Comparison of ENCODE assay signal across 1 cellular context in genomic region chr7:8433477-8434289, GRCh38.
TF ChIP-seq lines count a peak whose summit lies in the region.

Gene NXPH1 (plus strand): TSS chr7:8433609.

TF ChIP-seq in HepG2, 621 proteins besides CTCF, POLR2A, EP300 and RAD21 (continued from another document):
- TF ChIP-seq HMGXB3 (CRISPR knock-in tag; IDR thresholded peaks at IDR 0.05; ENCODE audit: borderline replicate concordance) (no peak), HIVEP1 (CRISPR knock-in tag; IDR thresholded peaks at IDR 0.05) (no peak), PCBP1 (IDR thresholded peaks at IDR 0.05; ENCODE audit: borderline replicate concordance, low read depth, low read length) (no peak), POGZ (CRISPR knock-in tag; IDR thresholded peaks at IDR 0.05) (peak; percentile 43; the same call in 1 of the 2 replicates), NFE2L2 (IDR thresholded peaks at IDR 0.05; ENCODE audit: low read length) (no peak), ZNF644 (CRISPR knock-in tag; IDR thresholded peaks at IDR 0.05; ENCODE audit: low read depth) (no peak), FOXO1 (CRISPR knock-in tag; IDR thresholded peaks at IDR 0.05) (no peak), ZNF713 (CRISPR knock-in tag; IDR thresholded peaks at IDR 0.05) (no peak), ZNF781 (CRISPR knock-in tag; IDR thresholded peaks at IDR 0.05; ENCODE audit: borderline replicate concordance, not compliant biosample characterization) (no peak), ZNF546 (CRISPR knock-in tag; conservative IDR thresholded peaks at IDR 0.05) (no peak), NONO (IDR thresholded peaks at IDR 0.05) (no peak), NONO (CRISPR knock-in tag; conservative IDR thresholded peaks at IDR 0.05) (0 out of 2 replicates have a peak, but pooled peaks have one; percentile 21), NCOA5 (CRISPR knock-in tag; IDR thresholded peaks at IDR 0.05) (no peak), LCORL (IDR thresholded peaks at IDR 0.05) (no peak), LCORL (CRISPR knock-in tag; IDR thresholded peaks at IDR 0.05) (no peak), TFDP2 (CRISPR knock-in tag; IDR thresholded peaks at IDR 0.05) (peak; percentile 29; the same call in 1 of the 2 replicates), TFDP1 (CRISPR knock-in tag; IDR thresholded peaks at IDR 0.05; ENCODE audit: borderline replicate concordance) (peak; percentile 62; the same call in 1 of the 2 replicates), ZNF576 (CRISPR knock-in tag; IDR thresholded peaks at IDR 0.05) (no peak), KDM5B (CRISPR knock-in tag; IDR thresholded peaks at IDR 0.05; ENCODE audit: borderline replicate concordance) (no peak; the same call in 1 of the 2 replicates), CCAR2 (optimal IDR thresholded peaks at IDR 0.05; ENCODE audit: low read depth, low read length) (no peak), AKAP8 (CRISPR knock-in tag; IDR thresholded peaks at IDR 0.05) (no peak), ARID2 (CRISPR knock-in tag; IDR thresholded peaks at IDR 0.05; ENCODE audit: borderline replicate concordance) (no peak), E2F5 (CRISPR knock-in tag; conservative IDR thresholded peaks at IDR 0.05) (0 out of 2 replicates have a peak, but pooled peaks have one; percentile 24), ZNF281 (CRISPR knock-in tag; IDR thresholded peaks at IDR 0.05; ENCODE audit: borderline replicate concordance) (0 out of 2 replicates have a peak, but pooled peaks have one; percentile 45), ZNF687 (CRISPR knock-in tag; IDR thresholded peaks at IDR 0.05) (peak; percentile 26; the same call in 1 of the 2 replicates), ZFP91 (CRISPR knock-in tag; IDR thresholded peaks at IDR 0.05; ENCODE audit: borderline replicate concordance) (peak; percentile 55), ELF1 (CRISPR knock-in tag; IDR thresholded peaks at IDR 0.05) (no peak), ARNT2 (CRISPR knock-in tag; IDR thresholded peaks at IDR 0.05; ENCODE audit: low read depth) (no peak), ZNF746 (CRISPR knock-in tag; IDR thresholded peaks at IDR 0.05) (no peak), IRF2 (CRISPR knock-in tag; IDR thresholded peaks at IDR 0.05) (no peak), ZNF749 (CRISPR knock-in tag; IDR thresholded peaks at IDR 0.05; ENCODE audit: borderline replicate concordance) (no peak), ZNF543 (CRISPR knock-in tag; IDR thresholded peaks at IDR 0.05) (no peak), NFATC3 (CRISPR knock-in tag; IDR thresholded peaks at IDR 0.05) (no peak), PHB2 (IDR thresholded peaks at IDR 0.05; ENCODE audit: partially characterized antibody) (no peak), ATF7-NPFF (CRISPR knock-in tag; IDR thresholded peaks at IDR 0.05; ENCODE audit: low read depth) (peak; percentile 43; the same call in 1 of the 2 replicates), NCOA1 (CRISPR knock-in tag; IDR thresholded peaks at IDR 0.05) (no peak), ZNF205 (CRISPR knock-in tag; IDR thresholded peaks at IDR 0.05) (no peak), ZNF232 (CRISPR knock-in tag; IDR thresholded peaks at IDR 0.05; ENCODE audit: borderline replicate concordance) (no peak), HDAC2 (CRISPR knock-in tag; IDR thresholded peaks at IDR 0.05) (no peak), ATAD3A (CRISPR knock-in tag; IDR thresholded peaks at IDR 0.05) (no peak), CHD2 (IDR thresholded peaks at IDR 0.05; ENCODE audit: low read depth, low read length) (no peak), REST (IDR thresholded peaks at IDR 0.05; ENCODE audit: borderline replicate concordance in 1 of 2, low read depth in 1 of 2, low read length in 2 of 2) (peak; percentile 83 to 94)
